8 cellular contexts compared by ENCODE assay signal in genomic region chr15:77907824-77908751, GRCh38.
DNase-seq lines count a peak whose midpoint lies in the region; ATAC-seq lines count a peak whose summit lies in the region.

No MANE protein-coding gene starts in this region.

- intact Hi-C loops in right cardiac atrium (cut with DNase I), result no loop called here

- WGBS in right cardiac atrium, result 77% methylated on average over 28 of the region's 28 CpGs

- H3K27ac ChIP-seq in right cardiac atrium (ENCODE audit: low read length), result no peak overlapping the region

- DNase-seq in NCI-H2081 (lab: John Stamatoyannopoulos, UW), result peak; percentile 47 to 57
- no peak for DNase-seq in NCI-H2081 treated with DMSO at 0.1 percent for 48 hours (lab: John Stamatoyannopoulos, UW)
- peak; percentile 64 for DNase-seq in NCI-H1694 (lab: John Stamatoyannopoulos, UW)
- DNase-seq in activated CD8-positive, alpha-beta memory T cell treated with anti-CD3 and anti-CD28 coated beads, Interleukin-2, amount 50 U/mL, for 48 hours, result peak; percentile 86
- DNase-seq in right cardiac atrium, result no peak
- DNase-seq in stimulated activated CD4-positive, alpha-beta T cell treated with anti-CD3 and anti-CD28 coated beads, TNF-alpha, amount 100 ng/mL, for 48 hours (ENCODE audit: low read depth in 3 of 3), result peak; percentile 19 to 67 (median 53)
- no peak for DNase-seq in hippocampal formation (lab: John Stamatoyannopoulos, UW)
- DNase-seq in DMS153 (lab: John Stamatoyannopoulos, UW), result no peak

- H3K4me3 ChIP-seq in right cardiac atrium (ENCODE audit: low read length), result no peak overlapping the region

- H3K4me1 ChIP-seq in right cardiac atrium (ENCODE audit: control insufficient read depth, insufficient read depth, low read length), result no peaks in the 10 kb centered on the region

- H3K9me3 ChIP-seq in right cardiac atrium (ENCODE audit: control insufficient read depth, low read length), result no peaks in the 10 kb centered on the region

- no peaks in the 10 kb centered on the region for H3K27me3 ChIP-seq in right cardiac atrium (ENCODE audit: control insufficient read depth, insufficient read depth)

- ATAC-seq in right cardiac atrium, result peak; percentile 24 to 37

Comparison
In these comparisons a context has a peak if more than half of its experiments do, and no peak if none do; other contexts are left out.
1. DNase-seq: peak in NCI-H2081 (2 of 2), NCI-H1694 (single experiment), activated CD8-positive, alpha-beta memory T cell treated with anti-CD3 and anti-CD28 coated beads, Interleukin-2, amount 50 U/mL, for 48 hours (single experiment) and stimulated activated CD4-positive, alpha-beta T cell treated with anti-CD3 and anti-CD28 coated beads, TNF-alpha, amount 100 ng/mL, for 48 hours (3 of 3); none in NCI-H2081 treated with DMSO at 0.1 percent for 48 hours (single experiment), right cardiac atrium (0 of 3), hippocampal formation (0 of 2) and DMS153 (single experiment).